In the genomic region with DNA sequence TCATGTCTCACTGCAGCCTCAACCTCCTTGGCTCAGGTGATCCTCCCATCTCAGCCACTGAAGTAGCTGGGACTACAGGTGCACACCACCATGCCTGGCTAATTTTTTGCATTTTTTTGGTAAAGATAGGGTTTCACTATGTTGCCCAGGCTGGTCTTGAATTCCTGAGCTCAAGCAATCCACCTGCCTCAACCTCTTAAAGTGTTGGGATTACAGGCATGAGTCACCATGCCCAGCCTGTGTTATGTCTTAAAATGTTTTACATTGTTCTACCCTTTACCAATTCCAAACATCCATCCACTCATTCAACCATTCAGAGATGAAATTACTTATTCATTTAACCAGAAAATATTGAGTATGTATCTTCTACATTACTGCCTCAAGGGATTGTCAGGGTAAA, we compare ENCODE assay signal across 14 cellular contexts.
DNase-seq lines count a peak whose midpoint lies in the region; ATAC-seq and TF ChIP-seq lines count a peak whose summit lies in the region.
"Had no signal": no experiment of that assay in that cellular context is flagged by ENCODE, and none has a peak within 500 bp of the region (broad histone marks: within the 10 kb centered on the region; RNA-seq: fewer than 3 reads in every experiment).

No MANE protein-coding gene starts in this region.

- TF ChIP-seq CTCF in mammary epithelial cell (conservative IDR thresholded peaks at IDR 0.05 in 1 of 2, IDR thresholded peaks at IDR 0.05 in 1 of 2; ENCODE audit: extremely low read depth in 1 of 2, insufficient read depth in 1 of 2, low read depth in 1 of 2, low read length in 2 of 2) (no peak), MCF 10A (IDR thresholded peaks at IDR 0.05; ENCODE audit: unreplicated experiment) (no peak), retinal pigment epithelial cell (conservative IDR thresholded peaks at IDR 0.05; ENCODE audit: low read depth, low read length) (no peak)

- H4K20me1 ChIP-seq in mammary epithelial cell (ENCODE audit: insufficient read depth, low read length), result no peaks in the 10 kb centered on the region
- H4K20me1 ChIP-seq: BLaER1 treated with 17β-estradiol and CSF1 and Interleukin-3, amounts not matched to agents 10 nM and 100 nM had no signal

- no peak overlapping the region for H3K4me3 Mint-ChIP-seq in MCF 10A (ENCODE audit: unreplicated experiment)
- H3K4me3 Mint-ChIP-seq in activated CD4-positive, alpha-beta T cell treated with anti-CD3 and anti-CD28 coated beads, Interleukin-2, amount 10 ng/mL, durations not matched to agents 24 days and 14 days, result no peak overlapping the region
- no peak overlapping the region for H3K4me3 Mint-ChIP-seq in activated T-cell treated with anti-CD3 and anti-CD28 coated beads, Interleukin-2, amount 50 U/mL, for 72 hours
- H3K4me3 Mint-ChIP-seq: B cell; CD8-positive, alpha-beta T cell; GM23338 had no signal

- no peak overlapping the region for H3K9ac ChIP-seq in mammary epithelial cell (ENCODE audit: insufficient read depth, low read length)
- H3K9ac ChIP-seq: BLaER1 treated with 17β-estradiol and CSF1 and Interleukin-3, amounts not matched to agents 10 nM and 100 nM had no signal

- H3K27me3 Mint-ChIP-seq in MCF 10A (ENCODE audit: insufficient read depth, unreplicated experiment), result no peaks in the 10 kb centered on the region
- no peaks in the 10 kb centered on the region for H3K27me3 Mint-ChIP-seq in activated CD4-positive, alpha-beta T cell treated with anti-CD3 and anti-CD28 coated beads, Interleukin-2, amount 10 ng/mL, durations not matched to agents 24 days and 14 days
- no peaks in the 10 kb centered on the region for H3K27me3 Mint-ChIP-seq in activated T-cell treated with anti-CD3 and anti-CD28 coated beads, Interleukin-2, amount 50 U/mL, for 72 hours (ENCODE audit: low read depth)
- H3K27me3 Mint-ChIP-seq: B cell had no signal

- no peaks in the 10 kb centered on the region for H3K36me3 Mint-ChIP-seq in MCF 10A (ENCODE audit: insufficient read depth, unreplicated experiment)
- H3K36me3 Mint-ChIP-seq in activated CD4-positive, alpha-beta T cell treated with anti-CD3 and anti-CD28 coated beads, Interleukin-2, amount 10 ng/mL, durations not matched to agents 24 days and 14 days (ENCODE audit: low read depth), result peaks cover 4% of the 10 kb centered on the region
- H3K36me3 Mint-ChIP-seq in activated T-cell treated with anti-CD3 and anti-CD28 coated beads, Interleukin-2, amount 50 U/mL, for 72 hours (ENCODE audit: insufficient read depth in 2 of 2), result peaks cover 0 to 2% of the 10 kb centered on the region in 2 donors
- H3K36me3 Mint-ChIP-seq: CD8-positive, alpha-beta T cell had no signal

- H3K27ac ChIP-seq in mammary epithelial cell (ENCODE audit: insufficient read depth, low read depth, low read length), result no peak overlapping the region
- H3K27ac ChIP-seq: BLaER1 treated with 17β-estradiol and CSF1 and Interleukin-3, amounts not matched to agents 10 nM and 100 nM had no signal

- no peaks in the 10 kb centered on the region for H3K9me3 ChIP-seq in mammary epithelial cell (replicated peaks; ENCODE audit: insufficient read depth, low read length)

- H3K4me1 Mint-ChIP-seq in MCF 10A (ENCODE audit: insufficient read depth, unreplicated experiment), result no peaks in the 10 kb centered on the region
- H3K4me1 Mint-ChIP-seq in activated CD4-positive, alpha-beta T cell treated with anti-CD3 and anti-CD28 coated beads, Interleukin-2, amount 10 ng/mL, durations not matched to agents 24 days and 14 days, result peaks cover 12% of the 10 kb centered on the region
- peaks cover 20% of the 10 kb centered on the region for H3K4me1 Mint-ChIP-seq in activated T-cell treated with anti-CD3 and anti-CD28 coated beads, Interleukin-2, amount 50 U/mL, for 72 hours (ENCODE audit: low read depth)

- CTCF ChIA-PET in mammary epithelial cell (lab: Charles Lee; ENCODE audit: low non-redundant PET) (no interaction called here), MCF 10A (lab: Yijun Ruan, JAX) (interaction anchor here (0.6 to 0.8 kb wide), 2 partner anchors 160 to 314 kb away, joined by 3 to 4 read pairs; no protein-coding TSS in a partner anchor)

- intact Hi-C loops in mammary epithelial cell (cut with micrococcal nuclease) (no loop called here), MCF 10A (cut with micrococcal nuclease) (no loop called here)
- intact Hi-C loops in activated CD4-positive, alpha-beta T cell treated with anti-CD3 and anti-CD28 coated beads, Interleukin-2, amount 10 ng/mL, durations not matched to agents 24 days and 14 days (cut with micrococcal nuclease), result no loop called here

- no peak for ATAC-seq in left lobe of liver
- ATAC-seq in activated T-cell treated with anti-CD3 and anti-CD28 coated beads, Interleukin-2, amount 50 U/mL, for 72 hours (replicated peaks in 1 of 2), result no peak
- ATAC-seq: CD8-positive, alpha-beta T cell; GM23338 had no signal

- no peaks in the 10 kb centered on the region for H3K36me3 ChIP-seq in mammary epithelial cell (ENCODE audit: insufficient read depth, low read length)
- H3K36me3 ChIP-seq: BLaER1 treated with 17β-estradiol and CSF1 and Interleukin-3, amounts not matched to agents 10 nM and 100 nM had no signal

- no peaks in the 10 kb centered on the region for H3K4me1 ChIP-seq in mammary epithelial cell (ENCODE audit: insufficient read depth, low read length)

- H3K4me3 ChIP-seq in mammary epithelial cell (replicated peaks in 1 of 3; ENCODE audit: insufficient read depth in 1 of 3, low read depth in 2 of 3, low read length in 3 of 3) (no peak overlapping the region), retinal pigment epithelial cell (ENCODE audit: low read length) (no peak overlapping the region)
- H3K4me3 ChIP-seq: BLaER1 treated with 17β-estradiol and CSF1 and Interleukin-3, amounts not matched to agents 10 nM and 100 nM; GM23338 had no signal

- dilution Hi-C loops in mammary epithelial cell (cut with HindIII; ENCODE audit: low sequenced_read_pairs), result no loop called here

- no peak overlapping the region for H2AFZ ChIP-seq in mammary epithelial cell (ENCODE audit: low read depth, low read length)
- H2AFZ ChIP-seq: GM23338 had no signal

- POLR2A ChIA-PET in MCF 10A (lab: Yijun Ruan, JAX), result interaction anchor here (1.1 to 1.4 kb wide), 2 partner anchors 8 to 15 kb away, joined by 3 to 5 read pairs; no protein-coding TSS in a partner anchor

- in situ Hi-C loops in mammary epithelial cell (cut with MboI; ENCODE audit: low sequenced_read_pairs in 2 of 2), result no loop called here

- H3K27me3 ChIP-seq in mammary epithelial cell (ENCODE audit: insufficient read depth, low read length), result no peaks in the 10 kb centered on the region
- H3K27me3 ChIP-seq: BLaER1 treated with 17β-estradiol and CSF1 and Interleukin-3, amounts not matched to agents 10 nM and 100 nM had no signal

- DNase-seq in mammary epithelial cell (peak; percentile 25), MCF 10A (ENCODE audit: unreplicated experiment) (no peak), kidney tubule cell (ENCODE audit: low spot score) (peak; percentile 13), retinal pigment epithelial cell (ENCODE audit: low read depth) (peak; percentile 26), left lobe of liver (ENCODE audit: low spot score) (no peak)
- no peak for DNase-seq in activated CD4-positive, alpha-beta T cell treated with anti-CD3 and anti-CD28 coated beads, Interleukin-2, amount 10 ng/mL, durations not matched to agents 24 days and 14 days
- DNase-seq in activated T-cell treated with anti-CD3 and anti-CD28 coated beads, Interleukin-2, amount 50 U/mL, for 72 hours, result no peak
- DNase-seq: 8988T; Calu3; CD8-positive, alpha-beta T cell; HCEC 1CT had no signal

- no peaks in the 10 kb centered on the region for H3K79me2 ChIP-seq in mammary epithelial cell (ENCODE audit: insufficient read depth, low read length)

- BruUV-seq in mammary epithelial cell (replicated peaks; lab: Mats Ljungman, UMichigan) (no TSS peak), MCF 10A (replicated peaks; lab: Mats Ljungman, UMichigan) (no TSS peak)

- peaks cover 7% of the 10 kb centered on the region for H3K9me3 Mint-ChIP-seq in MCF 10A (ENCODE audit: unreplicated experiment)
- peaks cover 23% of the 10 kb centered on the region for H3K9me3 Mint-ChIP-seq in activated CD4-positive, alpha-beta T cell treated with anti-CD3 and anti-CD28 coated beads, Interleukin-2, amount 10 ng/mL, durations not matched to agents 24 days and 14 days
- no peaks in the 10 kb centered on the region for H3K9me3 Mint-ChIP-seq in activated T-cell treated with anti-CD3 and anti-CD28 coated beads, Interleukin-2, amount 50 U/mL, for 72 hours
- H3K9me3 Mint-ChIP-seq: CD8-positive, alpha-beta T cell; GM23338 had no signal

- no peak overlapping the region for H3K4me2 ChIP-seq in mammary epithelial cell (ENCODE audit: insufficient read depth, low read depth, low read length)
- H3K4me2 ChIP-seq: BLaER1 treated with 17β-estradiol and CSF1 and Interleukin-3, amounts not matched to agents 10 nM and 100 nM; GM23338 had no signal

- H3K27ac Mint-ChIP-seq in MCF 10A (ENCODE audit: low read depth, unreplicated experiment), result no peak overlapping the region
- H3K27ac Mint-ChIP-seq in activated CD4-positive, alpha-beta T cell treated with anti-CD3 and anti-CD28 coated beads, Interleukin-2, amount 10 ng/mL, durations not matched to agents 24 days and 14 days, result no peak overlapping the region
- H3K27ac Mint-ChIP-seq in activated T-cell treated with anti-CD3 and anti-CD28 coated beads, Interleukin-2, amount 50 U/mL, for 72 hours, result no peak overlapping the region
- H3K27ac Mint-ChIP-seq: B cell; CD8-positive, alpha-beta T cell; GM23338 had no signal

Comparison
In these comparisons a context has a peak if more than half of its experiments do, and no peak if none do; other contexts are left out.
1. DNase-seq: peak in mammary epithelial cell (single experiment), kidney tubule cell (single experiment) and retinal pigment epithelial cell (single experiment); none in MCF 10A (single experiment), activated CD4-positive, alpha-beta T cell treated with anti-CD3 and anti-CD28 coated beads, Interleukin-2, amount 10 ng/mL, durations not matched to agents 24 days and 14 days (single experiment), left lobe of liver (single experiment) and activated T-cell treated with anti-CD3 and anti-CD28 coated beads, Interleukin-2, amount 50 U/mL, for 72 hours (0 of 2).